Comparison of ENCODE assay signal across 35 cellular contexts in the genomic region with DNA sequence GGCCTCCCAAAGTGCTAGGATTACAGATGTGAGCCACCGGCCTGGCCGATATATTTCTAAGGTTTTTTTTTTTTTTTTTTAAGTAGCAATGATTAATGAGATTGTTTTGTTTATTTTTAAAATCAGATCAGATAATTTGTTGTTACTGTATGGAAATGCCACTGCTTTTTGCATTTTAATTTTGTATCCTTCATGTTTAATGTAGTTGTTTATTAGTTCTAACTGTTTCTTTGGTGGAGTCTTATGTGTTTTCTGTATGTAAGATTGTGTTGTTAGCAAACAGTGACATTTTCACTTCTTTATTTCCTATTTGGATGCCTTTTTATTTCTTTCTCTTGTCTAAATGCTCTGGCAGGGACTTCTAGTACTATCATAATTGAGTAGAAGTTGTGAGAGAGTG.
"Had no signal": no experiment of that assay in that cellular context is flagged by ENCODE, and none has a peak within 500 bp of the region (broad histone marks: within the 10 kb centered on the region; RNA-seq: fewer than 3 reads in every experiment).

No MANE protein-coding gene starts in this region.

- H3K36me3 ChIP-seq: adrenal gland had no signal

- H3K4me1 Mint-ChIP-seq: activated naive CD4-positive, alpha-beta T cell treated with anti-CD3 and anti-CD28 coated beads, Interleukin-2, amount 50 U/mL, for 24 hours; activated naive CD8-positive, alpha-beta T cell treated with anti-CD3 and anti-CD28 coated beads, Interleukin-2, amount 50 U/mL, for 24 hours; T-helper 17 cell had no signal

- H3K4me3 ChIP-seq: adrenal gland, body of pancreas, esophagus muscularis mucosa, gastrocnemius medialis, heart left ventricle had no signal

- H3K27ac ChIP-seq: adrenal gland, body of pancreas, esophagus muscularis mucosa, foreskin keratinocyte, gastrocnemius medialis, heart left ventricle, WERI-Rb-1 had no signal

- H3K4me3 Mint-ChIP-seq: activated CD4-positive, alpha-beta memory T cell treated with anti-CD3 and anti-CD28 coated beads for 36 hours; activated CD8-positive, alpha-beta T cell treated with anti-CD3 and anti-CD28 coated beads, Interleukin-2, amount 10 ng/mL, durations not matched to agents 7 days and 5 days; activated naive CD4-positive, alpha-beta T cell treated with anti-CD3 and anti-CD28 coated beads for 36 hours; activated naive CD4-positive, alpha-beta T cell treated with anti-CD3 and anti-CD28 coated beads, Interleukin-2, amount 50 U/mL, for 24 hours; activated naive CD8-positive, alpha-beta T cell treated with anti-CD3 and anti-CD28 coated beads for 36 hours; activated naive CD8-positive, alpha-beta T cell treated with anti-CD3 and anti-CD28 coated beads, Interleukin-2, amount 50 U/mL, for 24 hours; activated T-cell treated with anti-CD3 and anti-CD28 coated beads, Interleukin-2, amount 50 U/mL, for 24 hours; activated T-helper 1 cell treated with anti-CD3 and anti-CD28 coated beads, Interleukin-12 subunit alpha, Interleukin-12 subunit beta, Interleukin-2, Interleukin-4 antibody, amounts not matched to agents 30 ng/mL and 10 ng/mL and 1 ng/mL, durations not matched to agents 14 hours and 24 hours and 36 hours; effector memory CD8-positive, alpha-beta T cell; T-helper 17 cell; T-helper 2 cell treated with Interferon-gamma antibody and Interleukin-4, amounts not matched to agents 5 μg/mL and 100 μg/mL, for 36 hours had no signal

- H3K27ac Mint-ChIP-seq: activated CD4-positive, alpha-beta memory T cell treated with anti-CD3 and anti-CD28 coated beads for 36 hours; activated CD8-positive, alpha-beta T cell treated with anti-CD3 and anti-CD28 coated beads, Interleukin-2, amount 10 ng/mL, durations not matched to agents 7 days and 5 days; activated naive CD4-positive, alpha-beta T cell treated with anti-CD3 and anti-CD28 coated beads for 36 hours; activated naive CD4-positive, alpha-beta T cell treated with anti-CD3 and anti-CD28 coated beads, Interleukin-2, amount 50 U/mL, for 24 hours; activated naive CD8-positive, alpha-beta T cell treated with anti-CD3 and anti-CD28 coated beads for 36 hours; activated naive CD8-positive, alpha-beta T cell treated with anti-CD3 and anti-CD28 coated beads, Interleukin-2, amount 50 U/mL, for 24 hours; activated T-cell treated with anti-CD3 and anti-CD28 coated beads, Interleukin-2, amount 50 U/mL, for 24 hours; activated T-helper 1 cell treated with anti-CD3 and anti-CD28 coated beads, Interleukin-12 subunit alpha, Interleukin-12 subunit beta, Interleukin-2, Interleukin-4 antibody, amounts not matched to agents 30 ng/mL and 10 ng/mL and 1 ng/mL, durations not matched to agents 14 hours and 24 hours and 36 hours; activated T-helper 2 cell treated with anti-CD3 and anti-CD28 coated beads, Interferon-gamma antibody, Interleukin-2, Interleukin-4, amounts not matched to agents 10 μg/mL and 5 μg/mL and 100 μg/mL, durations not matched to agents 14 hours and 24 hours and 36 hours; effector memory CD8-positive, alpha-beta T cell; T-helper 17 cell; T-helper 2 cell treated with Interferon-gamma antibody and Interleukin-4, amounts not matched to agents 5 μg/mL and 100 μg/mL, for 36 hours had no signal

- H3K9me3 ChIP-seq: body of pancreas, gastrocnemius medialis had no signal

- ATAC-seq: activated CD8-positive, alpha-beta T cell treated with anti-CD3 and anti-CD28 coated beads, Interleukin-2, amount 10 ng/mL, durations not matched to agents 7 days and 5 days; activated naive CD8-positive, alpha-beta T cell treated with anti-CD3 and anti-CD28 coated beads, Interleukin-2, amount 50 U/mL, for 24 hours; body of pancreas; effector memory CD8-positive, alpha-beta T cell; foreskin keratinocyte; gastrocnemius medialis; heart left ventricle; T-helper 17 cell had no signal

- H3K27me3 ChIP-seq: adrenal gland, body of pancreas, esophagus muscularis mucosa, foreskin keratinocyte, gastrocnemius medialis, heart left ventricle had no signal

- H3K4me1 ChIP-seq: adrenal gland, body of pancreas, esophagus muscularis mucosa, foreskin keratinocyte, gastrocnemius medialis, heart left ventricle had no signal

- H3K27me3 Mint-ChIP-seq: activated CD4-positive, alpha-beta memory T cell treated with anti-CD3 and anti-CD28 coated beads for 36 hours; activated naive CD4-positive, alpha-beta T cell treated with anti-CD3 and anti-CD28 coated beads, Interleukin-2, amount 50 U/mL, for 24 hours; activated naive CD8-positive, alpha-beta T cell treated with anti-CD3 and anti-CD28 coated beads for 36 hours; activated naive CD8-positive, alpha-beta T cell treated with anti-CD3 and anti-CD28 coated beads, Interleukin-2, amount 50 U/mL, for 24 hours; activated T-cell treated with anti-CD3 and anti-CD28 coated beads, Interleukin-2, amount 50 U/mL, for 24 hours; effector memory CD8-positive, alpha-beta T cell; T-helper 17 cell had no signal

- H3K9me3 Mint-ChIP-seq: effector memory CD8-positive, alpha-beta T cell had no signal

- DNase-seq: activated CD4-positive, alpha-beta memory T cell treated with anti-CD3 and anti-CD28 coated beads for 36 hours; activated CD4-positive, alpha-beta T cell treated with anti-CD3 and anti-CD28 coated beads for 1 hour; activated CD4-positive, alpha-beta T cell treated with anti-CD3 and anti-CD28 coated beads for 48 hours; activated CD8-positive, alpha-beta memory T cell treated with anti-CD3 and anti-CD28 coated beads, Interleukin-2, amount 50 U/mL, for 48 hours; activated CD8-positive, alpha-beta T cell treated with anti-CD3 and anti-CD28 coated beads, Interleukin-2, amount 10 ng/mL, durations not matched to agents 7 days and 5 days; activated effector memory CD4-positive, alpha-beta T cell treated with anti-CD3 and anti-CD28 coated beads, Interleukin-2, amount 50 U/mL, for 16 hours; activated naive CD4-positive, alpha-beta T cell treated with anti-CD3 and anti-CD28 coated beads for 36 hours; activated naive CD8-positive, alpha-beta T cell treated with anti-CD3 and anti-CD28 coated beads for 36 hours; activated naive CD8-positive, alpha-beta T cell treated with anti-CD3 and anti-CD28 coated beads, Interleukin-2, amount 50 U/mL, for 24 hours; activated T-cell treated with anti-CD3 and anti-CD28 coated beads for 4 hours; activated T-cell treated with anti-CD3 and anti-CD28 coated beads, Interleukin-2, amount 50 U/mL, for 24 hours; adrenal gland; amygdala; aorta; body of pancreas; caudate nucleus; cortex of kidney; dermis blood vessel endothelial cell; effector CD4-positive, alpha-beta T cell; effector memory CD8-positive, alpha-beta T cell; erythroblast; foreskin keratinocyte; gastrocnemius medialis; glutamatergic neuron; heart left ventricle; T-helper 1 cell; T-helper 17 cell; T1000; WERI-Rb-1 had no signal

- FAIRE-seq: colon had no signal
